ENCODE assay signal across 18 cellular contexts in the genomic region with DNA sequence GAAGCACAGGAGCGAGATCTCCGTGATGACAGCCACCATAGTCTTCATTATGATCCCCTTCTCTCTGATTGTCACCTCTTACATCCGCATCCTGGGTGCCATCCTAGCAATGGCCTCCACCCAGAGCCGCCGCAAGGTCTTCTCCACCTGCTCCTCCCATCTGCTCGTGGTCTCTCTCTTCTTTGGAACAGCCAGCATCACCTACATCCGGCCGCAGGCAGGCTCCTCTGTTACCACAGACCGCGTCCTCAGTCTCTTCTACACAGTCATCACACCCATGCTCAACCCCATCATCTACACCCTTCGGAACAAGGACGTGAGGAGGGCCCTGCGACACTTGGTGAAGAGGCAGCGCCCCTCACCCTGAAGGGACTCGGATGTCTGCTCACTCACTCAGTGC. TPM values are rescaled to one million over a fixed set of nuclear protein-coding genes. Genes with fewer than 3 reads are reported as not detected.
DNase-seq lines count a peak whose midpoint lies in the region; ATAC-seq and TF ChIP-seq lines count a peak whose summit lies in the region.
"Had no signal": no experiment of that assay in that cellular context is flagged by ENCODE, and none has a peak within 500 bp of the region (broad histone marks: within the 10 kb centered on the region; RNA-seq: fewer than 3 reads in every experiment).

No MANE protein-coding gene starts in this region.

- peak; percentile 75 for ATAC-seq in activated CD4-positive, alpha-beta T cell treated with anti-CD3 and anti-CD28 coated beads for 36 hours
- ATAC-seq in T-cell (replicated peaks in 1 of 4), result peak; percentile 63 to 90 (median 86)
- peak; percentile 87 for ATAC-seq in activated T-helper 17 cell treated with anti-CD3 and anti-CD28 coated beads, Interleukin-2, amount 50 U/mL, for 72 hours (replicated peaks)
- ATAC-seq in mucosa of descending colon, result peak; percentile 16
- no peak for ATAC-seq in HG02678 (IDR thresholded peaks at IDR 0.05; ENCODE audit: unreplicated experiment)
- ATAC-seq: left lung, PC-3 had no signal

- intact Hi-C loops in activated CD4-positive, alpha-beta T cell treated with anti-CD3 and anti-CD28 coated beads for 36 hours (cut with DNase I, micrococcal nuclease), result no loop called here
- intact Hi-C loops in mucosa of descending colon (cut with DNase I, micrococcal nuclease), result no loop called here

- H3K27ac Mint-ChIP-seq in activated CD4-positive, alpha-beta T cell treated with anti-CD3 and anti-CD28 coated beads for 36 hours, result peak overlapping the region; percentile 74
- peak overlapping the region; percentile 41 to 74 for H3K27ac Mint-ChIP-seq in T-cell
- peak overlapping the region; percentile 35 for H3K27ac Mint-ChIP-seq in activated T-helper 17 cell treated with anti-CD3 and anti-CD28 coated beads, Interleukin-2, amount 50 U/mL, for 72 hours

- H3K9me3 ChIP-seq in mucosa of descending colon, result no peaks in the 10 kb centered on the region
- H3K9me3 ChIP-seq: BLaER1 treated with 17β-estradiol and CSF1 and Interleukin-3, amounts not matched to agents 10 nM and 100 nM; left lung; SJSA1; vagina had no signal

- no peaks in the 10 kb centered on the region for H3K36me3 ChIP-seq in mucosa of descending colon (ENCODE audit: low read depth)
- H3K36me3 ChIP-seq: BLaER1 treated with 17β-estradiol and CSF1 and Interleukin-3, amounts not matched to agents 10 nM and 100 nM; left lung; SJSA1; vagina had no signal

- no peak for TF ChIP-seq CTCF in mucosa of descending colon (IDR thresholded peaks at IDR 0.05)

- H3K36me3 Mint-ChIP-seq in activated CD4-positive, alpha-beta T cell treated with anti-CD3 and anti-CD28 coated beads for 36 hours (ENCODE audit: low read depth), result no peaks in the 10 kb centered on the region
- no peaks in the 10 kb centered on the region for H3K36me3 Mint-ChIP-seq in T-cell
- no peaks in the 10 kb centered on the region for H3K36me3 Mint-ChIP-seq in activated T-helper 17 cell treated with anti-CD3 and anti-CD28 coated beads, Interleukin-2, amount 50 U/mL, for 72 hours (ENCODE audit: low read depth)

- peak; percentile 62 for DNase-seq in activated CD4-positive, alpha-beta T cell treated with anti-CD3 and anti-CD28 coated beads for 36 hours
- DNase-seq in activated CD4-positive, alpha-beta T cell treated with anti-CD3 and anti-CD28 coated beads for 1 hour, result no peak
- DNase-seq in T-cell (peak in 21 of 34 experiments; percentile 4 to 44 (median 16)), mucosa of descending colon (no peak), HuH-7 (ENCODE audit: low spot score) (no peak), activated gamma-delta T cell (lab: John Stamatoyannopoulos, UW) (no peak)
- DNase-seq: EL, erythroblast, NCI-H2081, NCI-H526, PC-3 had no signal

- H3K4me1 ChIP-seq in mucosa of descending colon (ENCODE audit: low read depth), result no peaks in the 10 kb centered on the region
- H3K4me1 ChIP-seq: SJSA1, vagina had no signal

- peak overlapping the region; percentile 11 for H3K4me3 Mint-ChIP-seq in activated CD4-positive, alpha-beta T cell treated with anti-CD3 and anti-CD28 coated beads for 36 hours
- H3K4me3 Mint-ChIP-seq in T-cell, result peak overlapping the region in 1 of 3 donors; percentile 15
- peak overlapping the region; percentile 37 for H3K4me3 Mint-ChIP-seq in activated T-helper 17 cell treated with anti-CD3 and anti-CD28 coated beads, Interleukin-2, amount 50 U/mL, for 72 hours

- peaks cover 14% of the 10 kb centered on the region for H3K4me1 Mint-ChIP-seq in activated CD4-positive, alpha-beta T cell treated with anti-CD3 and anti-CD28 coated beads for 36 hours
- H3K4me1 Mint-ChIP-seq in T-cell, result peaks cover 14 to 20% (median 20%) of the 10 kb centered on the region in 3 donors
- H3K4me1 Mint-ChIP-seq in activated T-helper 17 cell treated with anti-CD3 and anti-CD28 coated beads, Interleukin-2, amount 50 U/mL, for 72 hours, result peaks cover 12% of the 10 kb centered on the region

- H3K9me3 Mint-ChIP-seq in activated CD4-positive, alpha-beta T cell treated with anti-CD3 and anti-CD28 coated beads for 36 hours (ENCODE audit: low read depth), result no peaks in the 10 kb centered on the region
- no peaks in the 10 kb centered on the region for H3K9me3 Mint-ChIP-seq in T-cell
- H3K9me3 Mint-ChIP-seq in activated T-helper 17 cell treated with anti-CD3 and anti-CD28 coated beads, Interleukin-2, amount 50 U/mL, for 72 hours, result no peaks in the 10 kb centered on the region

- CTCF ChIA-PET in activated CD4-positive, alpha-beta T cell treated with anti-CD3 and anti-CD28 coated beads for 36 hours (lab: Charles Lee), result interaction anchor here (1.5 kb wide), 1 partner anchor 9 kb away, joined by 6 read pairs; no protein-coding TSS in a partner anchor
- CTCF ChIA-PET in T-cell (lab: Charles Lee), result no interaction called here

- no peak overlapping the region for H3K4me3 ChIP-seq in mucosa of descending colon
- H3K4me3 ChIP-seq: BLaER1 treated with 17β-estradiol and CSF1 and Interleukin-3, amounts not matched to agents 10 nM and 100 nM; left lung; SJSA1; smooth muscle cell; vagina had no signal

- POLR2A ChIA-PET in activated CD4-positive, alpha-beta T cell treated with anti-CD3 and anti-CD28 coated beads for 36 hours (lab: Charles Lee), result no interaction called here
- POLR2A ChIA-PET in T-cell (lab: Charles Lee), result no interaction called here

- H3K27me3 Mint-ChIP-seq in activated CD4-positive, alpha-beta T cell treated with anti-CD3 and anti-CD28 coated beads for 36 hours, result peaks cover 12% of the 10 kb centered on the region
- H3K27me3 Mint-ChIP-seq in T-cell, result peaks cover 0 to 10% of the 10 kb centered on the region in 2 donors
- peaks cover 9% of the 10 kb centered on the region for H3K27me3 Mint-ChIP-seq in activated T-helper 17 cell treated with anti-CD3 and anti-CD28 coated beads, Interleukin-2, amount 50 U/mL, for 72 hours

RNA-seq across cellular contexts. Expression of a gene that starts 0.8 kb away (rescaled TPM):
- total RNA-seq in activated CD4-positive, alpha-beta T cell treated with anti-CD3 and anti-CD28 coated beads for 36 hours, result not detected
- not detected for total RNA-seq in T-cell
- not detected for total RNA-seq in activated T-helper 17 cell treated with anti-CD3 and anti-CD28 coated beads, Interleukin-2, amount 50 U/mL, for 72 hours
- not detected for total RNA-seq in mucosa of descending colon
- total RNA-seq: left lung, PC-3, SJSA1, smooth muscle cell, vagina had no signal

Comparison
In these comparisons a context has a peak if more than half of its experiments do, and no peak if none do; other contexts are left out.
1. DNase-seq: peak in activated CD4-positive, alpha-beta T cell treated with anti-CD3 and anti-CD28 coated beads for 36 hours (single experiment) and T-cell (21 of 34); none in activated CD4-positive, alpha-beta T cell treated with anti-CD3 and anti-CD28 coated beads for 1 hour (single experiment), mucosa of descending colon (0 of 3), HuH-7 (single experiment) and activated gamma-delta T cell (single experiment).
2. Peak in every context shown above with its lines, with median percentiles within 50 percentile points of each other: H3K27ac Mint-ChIP-seq.